ENCODE assay signal across 13 cellular contexts in genomic region chr20:16554766-16555543, GRCh38.
"Had no signal": no experiment of that assay in that cellular context is flagged by ENCODE, and none has a peak within 500 bp of the region (broad histone marks: within the 10 kb centered on the region; RNA-seq: fewer than 3 reads in every experiment).

No MANE protein-coding gene starts in this region.

- H3K4me1 Mint-ChIP-seq: activated naive CD4-positive, alpha-beta T cell treated with anti-CD3 and anti-CD28 coated beads, Interleukin-2, amount 10 ng/mL, durations not matched to agents 7 days and 5 days had no signal

- H3K27ac Mint-ChIP-seq: activated naive CD4-positive, alpha-beta T cell treated with anti-CD3 and anti-CD28 coated beads, Interleukin-2, amount 10 ng/mL, durations not matched to agents 7 days and 5 days; activated T-helper 2 cell treated with anti-CD3 and anti-CD28 coated beads, Interferon-gamma antibody, Interleukin-2, Interleukin-4, amounts not matched to agents 10 μg/mL and 5 μg/mL and 100 μg/mL, durations not matched to agents 14 hours and 24 hours and 36 hours; mesothelial cell of epicardium had no signal

- DNase-seq: activated naive CD4-positive, alpha-beta T cell treated with anti-CD3 and anti-CD28 coated beads, Interleukin-2, amount 10 ng/mL, durations not matched to agents 7 days and 5 days; caudate nucleus; colonic mucosa; effector CD4-positive, alpha-beta T cell; ovary; small intestine; tibial artery; uterus had no signal

- H3K9me3 Mint-ChIP-seq: activated T-helper 2 cell treated with anti-CD3 and anti-CD28 coated beads, Interferon-gamma antibody, Interleukin-2, Interleukin-4, amounts not matched to agents 10 μg/mL and 5 μg/mL and 100 μg/mL, durations not matched to agents 14 hours and 24 hours and 36 hours; mesothelial cell of epicardium had no signal

- H3K4me3 ChIP-seq: colonic mucosa, gastroesophageal sphincter, hepatocyte, ovary, tibial artery, uterus had no signal

- H3K4me3 Mint-ChIP-seq: activated naive CD4-positive, alpha-beta T cell treated with anti-CD3 and anti-CD28 coated beads, Interleukin-2, amount 10 ng/mL, durations not matched to agents 7 days and 5 days; mesothelial cell of epicardium; neural crest cell had no signal

- H3K4me1 ChIP-seq: colonic mucosa, uterus had no signal

- H3K36me3 ChIP-seq: colonic mucosa, gastroesophageal sphincter, ovary, tibial artery, uterus had no signal

- H3K9me3 ChIP-seq: colonic mucosa, gastroesophageal sphincter, ovary, tibial artery, uterus had no signal

- H3K27me3 Mint-ChIP-seq: activated naive CD4-positive, alpha-beta T cell treated with anti-CD3 and anti-CD28 coated beads, Interleukin-2, amount 10 ng/mL, durations not matched to agents 7 days and 5 days had no signal

- H3K27ac ChIP-seq: colonic mucosa, gastroesophageal sphincter, hepatocyte, ovary, tibial artery, uterus had no signal

- H3K36me3 Mint-ChIP-seq: activated naive CD4-positive, alpha-beta T cell treated with anti-CD3 and anti-CD28 coated beads, Interleukin-2, amount 10 ng/mL, durations not matched to agents 7 days and 5 days had no signal

- ATAC-seq: gastroesophageal sphincter had no signal

- H3K27me3 ChIP-seq: colonic mucosa, gastroesophageal sphincter, hepatocyte, ovary, tibial artery, uterus had no signal
